19 cellular contexts compared by ENCODE assay signal in genomic region chr1:17610085-17610484, GRCh38.
DNase-seq lines count a peak whose midpoint lies in the region; ATAC-seq and TF ChIP-seq lines count a peak whose summit lies in the region.
"Had no signal": no experiment of that assay in that cellular context is flagged by ENCODE, and none has a peak within 500 bp of the region (broad histone marks: within the 10 kb centered on the region; RNA-seq: fewer than 3 reads in every experiment).

No MANE protein-coding gene starts in this region.

- H3K27me3 ChIP-seq in BLaER1 treated with 17β-estradiol and CSF1 and Interleukin-3, amounts not matched to agents 10 nM and 100 nM = no peaks in the 10 kb centered on the region
- H3K27me3 ChIP-seq in ascending aorta (no peaks in the 10 kb centered on the region), gastroesophageal sphincter (no peaks in the 10 kb centered on the region), tibial artery (no peaks in the 10 kb centered on the region)

- DNase-seq in ascending aorta (ENCODE audit: low spot score in 2 of 2) (no peak), tibial artery (no peak), NCI-H146 (lab: John Stamatoyannopoulos, UW) (no peak), RWPE1 (ENCODE audit: low spot score) (no peak)
- DNase-seq: 8988T; CD4-positive, CD25-positive, alpha-beta regulatory T cell; CD8-positive, alpha-beta memory T cell; COR-L47; DMS 273 treated with DMSO at 0.1 percent for 48 hours; DMS53; DND-41; EL; HCEC 1CT; HFFc6 had no signal

- H3K4me3 ChIP-seq in BLaER1 treated with 17β-estradiol and CSF1 and Interleukin-3, amounts not matched to agents 10 nM and 100 nM = no peak overlapping the region
- H3K4me3 ChIP-seq in ascending aorta = no peak overlapping the region
- H3K4me3 ChIP-seq in gastroesophageal sphincter = no peak overlapping the region
- no peak overlapping the region for H3K4me3 ChIP-seq in tibial artery
- H3K4me3 ChIP-seq: GM12878, GM23338 had no signal

- H3K36me3 ChIP-seq in BLaER1 treated with 17β-estradiol and CSF1 and Interleukin-3, amounts not matched to agents 10 nM and 100 nM = peaks cover 4 to 66% (median 28%) of the 10 kb centered on the region in 11 experiments; a peak in 17 of 22 replicates
- H3K36me3 ChIP-seq in ascending aorta (peaks cover 62 to 81% of the 10 kb centered on the region in 2 donors), gastroesophageal sphincter (peaks cover 0 to 73% of the 10 kb centered on the region in 2 donors), tibial artery (peaks cover 39 to 75% (median 70%) of the 10 kb centered on the region in 3 donors)

- no peaks in the 10 kb centered on the region for H4K20me1 ChIP-seq in BLaER1 treated with 17β-estradiol and CSF1 and Interleukin-3, amounts not matched to agents 10 nM and 100 nM

- POLR2A ChIA-PET in RWPE1 (lab: Yijun Ruan, JAX; ENCODE audit: low non-redundant PET) = no interaction called here

- no peaks in the 10 kb centered on the region for H3K9me3 ChIP-seq in BLaER1 treated with 17β-estradiol and CSF1 and Interleukin-3, amounts not matched to agents 10 nM and 100 nM (replicated peaks in 1 of 11)
- H3K9me3 ChIP-seq in ascending aorta (no peaks in the 10 kb centered on the region), gastroesophageal sphincter (no peaks in the 10 kb centered on the region), tibial artery (no peaks in the 10 kb centered on the region)

- no peak for TF ChIP-seq POLR2A in gastroesophageal sphincter (IDR thresholded peaks at IDR 0.05)

- peak overlapping the region in 7 of 11 experiments; percentile 9 to 51 (median 43); a peak in 9 of 22 replicates for H3K27ac ChIP-seq in BLaER1 treated with 17β-estradiol and CSF1 and Interleukin-3, amounts not matched to agents 10 nM and 100 nM
- H3K27ac ChIP-seq in ascending aorta = peak overlapping the region; percentile 72 to 83
- peak overlapping the region in 3 of 4 donors; percentile 61 to 83 (median 71) for H3K27ac ChIP-seq in gastroesophageal sphincter
- H3K27ac ChIP-seq in tibial artery = peak overlapping the region; percentile 100
- H3K27ac ChIP-seq in RWPE1 = no peak overlapping the region

- TF ChIP-seq EP300 in gastroesophageal sphincter (IDR thresholded peaks at IDR 0.05) = no peak

- CTCF ChIA-PET in RWPE1 (lab: Yijun Ruan, JAX) = interaction anchor here (0.7 to 1.1 kb wide), 2 partner anchors 16 to 27 kb away, joined by 3 to 4 read pairs; no protein-coding TSS in a partner anchor

- ATAC-seq in gastroesophageal sphincter = no peak
- no peak for ATAC-seq in GM21786 (IDR thresholded peaks at IDR 0.05; ENCODE audit: unreplicated experiment)
- ATAC-seq: GM12878, GM23338 had no signal

- H3K9ac ChIP-seq in BLaER1 treated with 17β-estradiol and CSF1 and Interleukin-3, amounts not matched to agents 10 nM and 100 nM = peak overlapping the region in 6 of 11 experiments; percentile 6 to 55 (median 24); a peak in 4 of 22 replicates

- TF ChIP-seq CTCF in ascending aorta (IDR thresholded peaks at IDR 0.05) = no peak
- no peak for TF ChIP-seq CTCF in gastroesophageal sphincter (IDR thresholded peaks at IDR 0.05)
- no peak for TF ChIP-seq CTCF in tibial artery (IDR thresholded peaks at IDR 0.05)
- TF ChIP-seq CTCF in RWPE1 (conservative IDR thresholded peaks at IDR 0.05; ENCODE audit: low read depth) = no peak

- H3K4me2 ChIP-seq in BLaER1 treated with 17β-estradiol and CSF1 and Interleukin-3, amounts not matched to agents 10 nM and 100 nM = peak overlapping the region in 5 of 11 experiments; percentile 7 to 46 (median 24); a peak in 6 of 22 replicates
- H3K4me2 ChIP-seq: GM23338 had no signal

- intact Hi-C loops in ascending aorta (cut with DNase I) = no loop called here
- intact Hi-C loops in tibial artery (cut with DNase I; ENCODE audit: low total_unique reads) = no loop called here

- WGBS in gastroesophageal sphincter (ENCODE audit: low coverage in 1 of 2), 2 donors = no CpG with 5 or more reads among the region's 5 CpGs

- peaks cover 0 to 74% (median 35%) of the 10 kb centered on the region in 10 experiments; a peak in 17 of 20 replicates for H3K4me1 ChIP-seq in BLaER1 treated with 17β-estradiol and CSF1 and Interleukin-3, amounts not matched to agents 10 nM and 100 nM
- H3K4me1 ChIP-seq in ascending aorta = peaks cover 10 to 32% of the 10 kb centered on the region in 2 donors
- peaks cover 0 to 43% (median 19%) of the 10 kb centered on the region in 3 donors for H3K4me1 ChIP-seq in gastroesophageal sphincter
- peaks cover 0 to 73% (median 22%) of the 10 kb centered on the region in 4 donors for H3K4me1 ChIP-seq in tibial artery
